Comparison of ENCODE assay signal across 12 cellular contexts in genomic region chr12:111102062-111102735, GRCh38.
DNase-seq lines count a peak whose midpoint lies in the region; TF ChIP-seq lines count a peak whose summit lies in the region.
"Had no signal": no experiment of that assay in that cellular context is flagged by ENCODE, and none has a peak within 500 bp of the region (broad histone marks: within the 10 kb centered on the region; RNA-seq: fewer than 3 reads in every experiment).

No MANE protein-coding gene starts in this region.

- no peak overlapping the region for H3K27ac ChIP-seq in hepatocyte

- H3K27me3 Mint-ChIP-seq in MCF 10A (ENCODE audit: insufficient read depth, unreplicated experiment) (no peaks in the 10 kb centered on the region), CD14-positive monocyte (ENCODE audit: low read depth in 3 of 3) (peaks cover 0 to 6% (median 0%) of the 10 kb centered on the region in 3 donors)

- no peak overlapping the region for H3K4me3 Mint-ChIP-seq in MCF 10A (ENCODE audit: unreplicated experiment)
- H3K4me3 Mint-ChIP-seq in CD14-positive monocyte = no peak overlapping the region
- H3K4me3 Mint-ChIP-seq: T-helper 2 cell treated with Interferon-gamma antibody and Interleukin-4, amounts not matched to agents 5 μg/mL and 100 μg/mL, for 36 hours had no signal

- no peaks in the 10 kb centered on the region for H3K4me1 ChIP-seq in hepatocyte (ENCODE audit: insufficient read depth)

- peak; percentile 33 for DNase-seq in DMS79 treated with DMSO at 0.1 percent for 48 hours (lab: John Stamatoyannopoulos, UW)
- DNase-seq in NCI-H2171 (lab: John Stamatoyannopoulos, UW) = peak; percentile 76
- DNase-seq in MCF 10A (ENCODE audit: unreplicated experiment) = peak; percentile 78
- peak; percentile 42 for DNase-seq in occipital lobe (lab: John Stamatoyannopoulos, UW)
- no peak for DNase-seq in amniotic stem cell (lab: John Stamatoyannopoulos, UW)
- no peak for DNase-seq in hepatocyte (ENCODE audit: low spot score)
- no peak for DNase-seq in CD14-positive monocyte (ENCODE audit: low spot score)
- DNase-seq: activated effector memory CD4-positive, alpha-beta T cell treated with anti-CD3 and anti-CD28 coated beads, Interleukin-2, amount 50 U/mL, for 16 hours; foreskin melanocyte; NCI-H510A treated with DMSO at 0.1 percent for 48 hours; PC-3 had no signal

- H3K4me3 ChIP-seq in hepatocyte = no peak overlapping the region

- CTCF ChIA-PET in MCF 10A (lab: Yijun Ruan, JAX) = interaction anchor here (0.6 to 0.9 kb wide), 3 partner anchors 77 to 150 kb away, joined by 3 read pairs; no protein-coding TSS in a partner anchor

- H3K36me3 ChIP-seq in hepatocyte (replicated peaks; ENCODE audit: insufficient read depth, low read depth) = no peaks in the 10 kb centered on the region

- no peaks in the 10 kb centered on the region for H3K27me3 ChIP-seq in hepatocyte

- H3K9me3 Mint-ChIP-seq in MCF 10A (ENCODE audit: unreplicated experiment) = no peaks in the 10 kb centered on the region
- H3K9me3 Mint-ChIP-seq in CD14-positive monocyte = no peaks in the 10 kb centered on the region
- H3K9me3 Mint-ChIP-seq: T-helper 2 cell treated with Interferon-gamma antibody and Interleukin-4, amounts not matched to agents 5 μg/mL and 100 μg/mL, for 36 hours had no signal

- H4K20me1 ChIP-seq in hepatocyte (ENCODE audit: insufficient read depth, poor library complexity, severe bottlenecking) = no peaks in the 10 kb centered on the region

- no TSS peak for BruUV-seq in MCF 10A (replicated peaks; lab: Mats Ljungman, UMichigan)

- no peaks in the 10 kb centered on the region for H3K9me2 ChIP-seq in hepatocyte (replicated peaks; ENCODE audit: insufficient read depth)

- no peak overlapping the region for H2AFZ ChIP-seq in hepatocyte

- H3K36me3 Mint-ChIP-seq in MCF 10A (ENCODE audit: insufficient read depth, unreplicated experiment) = no peaks in the 10 kb centered on the region
- H3K36me3 Mint-ChIP-seq in CD14-positive monocyte = no peaks in the 10 kb centered on the region

- H3K79me2 ChIP-seq in hepatocyte = no peaks in the 10 kb centered on the region

- H3K9me3 ChIP-seq in hepatocyte (ENCODE audit: low read depth) = no peaks in the 10 kb centered on the region

- WGBS in hepatocyte (ENCODE audit: low lambda C conversion rate, missing lambda C conversion rate) = 88% methylated on average over 13 of the region's 13 CpGs

- POLR2A ChIA-PET in MCF 10A (lab: Yijun Ruan, JAX) = interaction anchor here (0.7 to 1.1 kb wide), 2 partner anchors 9 to 27 kb away, joined by 3 read pairs; no protein-coding TSS in a partner anchor

- H3K27ac Mint-ChIP-seq in MCF 10A (ENCODE audit: low read depth, unreplicated experiment) (no peak overlapping the region), CD14-positive monocyte (no peak overlapping the region)
- H3K27ac Mint-ChIP-seq: T-helper 2 cell treated with Interferon-gamma antibody and Interleukin-4, amounts not matched to agents 5 μg/mL and 100 μg/mL, for 36 hours had no signal

- no peak overlapping the region for H3K4me2 ChIP-seq in hepatocyte

- intact Hi-C loops in MCF 10A (cut with micrococcal nuclease) = no loop called here
- intact Hi-C loops in CD14-positive monocyte (cut with micrococcal nuclease) = no loop called here

- peaks cover 9% of the 10 kb centered on the region for H3K4me1 Mint-ChIP-seq in MCF 10A (ENCODE audit: insufficient read depth, unreplicated experiment)
- peaks cover 25% of the 10 kb centered on the region for H3K4me1 Mint-ChIP-seq in CD14-positive monocyte

- TF ChIP-seq CTCF in MCF 10A (IDR thresholded peaks at IDR 0.05; ENCODE audit: unreplicated experiment) (no peak), hepatocyte (IDR thresholded peaks at IDR 0.05; ENCODE audit: poor library complexity) (no peak), CD14-positive monocyte (IDR thresholded peaks at IDR 0.05) (no peak)

Comparison
In these comparisons a context has a peak if more than half of its experiments do, and no peak if none do; other contexts are left out.
1. DNase-seq: peak in DMS79 treated with DMSO at 0.1 percent for 48 hours (single experiment), NCI-H2171 (single experiment), MCF 10A (single experiment) and occipital lobe (single experiment); none in amniotic stem cell (single experiment), hepatocyte (single experiment) and CD14-positive monocyte (single experiment).